18 cellular contexts compared by ENCODE assay signal in genomic region chr7:78601728-78602127, GRCh38.
A peak's percentile ranks its signal among the peaks of the same experiment; 100 is the strongest.
DNase-seq lines count a peak whose midpoint lies in the region; FAIRE-seq and TF ChIP-seq lines count a peak whose summit lies in the region.
"Had no signal": no experiment of that assay in that cellular context is flagged by ENCODE, and none has a peak within 500 bp of the region (broad histone marks: within the 10 kb centered on the region; RNA-seq: fewer than 3 reads in every experiment).

No MANE protein-coding gene starts in this region.

- H3K9ac ChIP-seq in endothelial cell of umbilical vein (replicated peaks; ENCODE audit: extremely low read depth, insufficient read depth, low read length), result no peak overlapping the region
- no peak overlapping the region for H3K9ac ChIP-seq in neural progenitor cell

- H4K20me1 ChIP-seq in endothelial cell of umbilical vein (replicated peaks; ENCODE audit: control insufficient read depth, extremely low read depth, insufficient read depth, low read length), result no peaks in the 10 kb centered on the region
- no peaks in the 10 kb centered on the region for H4K20me1 ChIP-seq in neural progenitor cell (ENCODE audit: low read depth)

- H3K4me2 ChIP-seq in endothelial cell of umbilical vein (ENCODE audit: insufficient read depth, low read length) (no peak overlapping the region), neural progenitor cell (no peak overlapping the region)

- no peaks in the 10 kb centered on the region for H3K36me3 Mint-ChIP-seq in activated CD4-positive, alpha-beta T cell treated with anti-CD3 and anti-CD28 coated beads, Interleukin-2, amount 10 ng/mL, durations not matched to agents 7 days and 5 days (ENCODE audit: low read depth)
- H3K36me3 Mint-ChIP-seq in neural progenitor cell, result no peaks in the 10 kb centered on the region
- H3K36me3 Mint-ChIP-seq: CD14-positive monocyte had no signal

- H3K9me3 ChIP-seq in endothelial cell of umbilical vein (replicated peaks; ENCODE audit: control insufficient read depth, insufficient read depth, low read length) (no peaks in the 10 kb centered on the region), neural progenitor cell (ENCODE audit: low read depth) (no peaks in the 10 kb centered on the region)
- H3K9me3 ChIP-seq: Caco-2 had no signal

- no peaks in the 10 kb centered on the region for H3K79me2 ChIP-seq in endothelial cell of umbilical vein (ENCODE audit: control insufficient read depth, insufficient read depth, low read length)
- H3K79me2 ChIP-seq in neural progenitor cell (ENCODE audit: low read depth), result no peaks in the 10 kb centered on the region

- intact Hi-C loops in endothelial cell of umbilical vein (cut with micrococcal nuclease), result no loop called here

- H3K27ac ChIP-seq in endothelial cell of umbilical vein (ENCODE audit: insufficient read depth, low read depth, low read length), result no peak overlapping the region
- H3K27ac ChIP-seq in neural progenitor cell, result no peak overlapping the region

- BruUV-seq in endothelial cell of umbilical vein (replicated peaks; lab: Mats Ljungman, UMichigan), result no TSS peak

- TF ChIP-seq POLR2A in endothelial cell of umbilical vein (IDR thresholded peaks at IDR 0.05; ENCODE audit: low read depth, low read length), result no peak

- H3K9me1 ChIP-seq in endothelial cell of umbilical vein (replicated peaks; ENCODE audit: control insufficient read depth, extremely low read depth, insufficient read depth, low read length), result no peaks in the 10 kb centered on the region

- H3K27me3 Mint-ChIP-seq in activated CD4-positive, alpha-beta T cell treated with anti-CD3 and anti-CD28 coated beads, Interleukin-2, amount 10 ng/mL, durations not matched to agents 7 days and 5 days, result no peaks in the 10 kb centered on the region
- H3K27me3 Mint-ChIP-seq in neural progenitor cell (ENCODE audit: insufficient read depth, low read depth), result no peaks in the 10 kb centered on the region

- FAIRE-seq in endothelial cell of umbilical vein (lab: Jason Lieb, UNC), result peak; percentile 24
- no peak for FAIRE-seq in urothelium cell line (lab: Jason Lieb, UNC)

- no peaks in the 10 kb centered on the region for H3K4me1 Mint-ChIP-seq in activated CD4-positive, alpha-beta T cell treated with anti-CD3 and anti-CD28 coated beads, Interleukin-2, amount 10 ng/mL, durations not matched to agents 7 days and 5 days
- no peaks in the 10 kb centered on the region for H3K4me1 Mint-ChIP-seq in neural progenitor cell
- H3K4me1 Mint-ChIP-seq: CD14-positive monocyte had no signal

- no peaks in the 10 kb centered on the region for H3K36me3 ChIP-seq in endothelial cell of umbilical vein (ENCODE audit: control insufficient read depth in 2 of 2, extremely low read depth in 1 of 2, insufficient read depth in 2 of 2, low read length in 2 of 2)
- H3K36me3 ChIP-seq in neural progenitor cell, result no peaks in the 10 kb centered on the region

- H3K27ac Mint-ChIP-seq in activated CD4-positive, alpha-beta T cell treated with anti-CD3 and anti-CD28 coated beads, Interleukin-2, amount 10 ng/mL, durations not matched to agents 7 days and 5 days, result no peak overlapping the region
- no peak overlapping the region for H3K27ac Mint-ChIP-seq in neural progenitor cell
- H3K27ac Mint-ChIP-seq: CD14-positive monocyte had no signal

- H3K27me3 ChIP-seq in endothelial cell of umbilical vein (ENCODE audit: control insufficient read depth in 2 of 2, insufficient read depth in 2 of 2, low read length in 2 of 2) (no peaks in the 10 kb centered on the region), neural progenitor cell (no peaks in the 10 kb centered on the region)

- H3K4me3 Mint-ChIP-seq in activated CD4-positive, alpha-beta T cell treated with anti-CD3 and anti-CD28 coated beads, Interleukin-2, amount 10 ng/mL, durations not matched to agents 7 days and 5 days, result no peak overlapping the region
- H3K4me3 Mint-ChIP-seq in neural progenitor cell, result no peak overlapping the region
- H3K4me3 Mint-ChIP-seq: CD14-positive monocyte had no signal

- CTCF ChIA-PET in endothelial cell of umbilical vein (lab: Charles Lee), result interaction anchor here (1.2 kb wide), 1 partner anchor 13 kb away, joined by 3 read pairs; no protein-coding TSS in a partner anchor
- CTCF ChIA-PET in activated CD4-positive, alpha-beta T cell treated with anti-CD3 and anti-CD28 coated beads, Interleukin-2, amount 10 ng/mL, durations not matched to agents 7 days and 5 days (lab: Charles Lee), result no interaction called here

- H2AFZ ChIP-seq in endothelial cell of umbilical vein (ENCODE audit: low read depth, low read length) (no peak overlapping the region), neural progenitor cell (replicated peaks) (no peak overlapping the region)

- H3F3A ChIP-seq in neural progenitor cell (ENCODE audit: low read depth), result no peaks in the 10 kb centered on the region

- dilution Hi-C loops in endothelial cell of umbilical vein (cut with MboI; ENCODE audit: extremely low pct_ligation_motif_present, low sequenced_read_pairs), result no loop called here

- peak; percentile 25 for DNase-seq in A172 (ENCODE audit: low spot score)
- DNase-seq in GM03348 (ENCODE audit: low spot score), result peak; percentile 3
- no peak for DNase-seq in endothelial cell of umbilical vein (ENCODE audit: low read depth, low spot score)
- peak; percentile 52 for DNase-seq in pons (ENCODE audit: low spot score)
- DNase-seq in activated CD4-positive, alpha-beta T cell treated with anti-CD3 and anti-CD28 coated beads, Interleukin-2, amount 10 ng/mL, durations not matched to agents 7 days and 5 days, result no peak
- DNase-seq in urothelium cell line (ENCODE audit: low spot score), result no peak
- no peak for DNase-seq in stimulated activated CD4-positive, alpha-beta T cell treated with anti-CD3 and anti-CD28 coated beads, Interleukin-2, amount 100 ng/mL, for 48 hours
- no peak for DNase-seq in neural progenitor cell (ENCODE audit: low spot score)
- DNase-seq: 8988T, AML-193, Caco-2, MV-4-11, NCI-H1436, NCI-H2029 treated with DMSO at 0.1 percent for 48 hours, NCI-H2171 treated with DMSO at 0.1 percent for 48 hours, NCI-H510A, NCI-H82 had no signal

- no peaks in the 10 kb centered on the region for H3K9me3 Mint-ChIP-seq in activated CD4-positive, alpha-beta T cell treated with anti-CD3 and anti-CD28 coated beads, Interleukin-2, amount 10 ng/mL, durations not matched to agents 7 days and 5 days
- no peaks in the 10 kb centered on the region for H3K9me3 Mint-ChIP-seq in neural progenitor cell

- H3K4me3 ChIP-seq in endothelial cell of umbilical vein (replicated peaks in 1 of 3; ENCODE audit: insufficient read depth in 1 of 3, low read depth in 1 of 3, low read length in 3 of 3) (no peak overlapping the region), neural progenitor cell (no peak overlapping the region)

- H3K4me1 ChIP-seq in endothelial cell of umbilical vein (ENCODE audit: control insufficient read depth, extremely low read depth, insufficient read depth, low read length) (no peaks in the 10 kb centered on the region), neural progenitor cell (no peaks in the 10 kb centered on the region)
- H3K4me1 ChIP-seq: Caco-2 had no signal

- POLR2A ChIA-PET in endothelial cell of umbilical vein (lab: Charles Lee), result no interaction called here
- POLR2A ChIA-PET in activated CD4-positive, alpha-beta T cell treated with anti-CD3 and anti-CD28 coated beads, Interleukin-2, amount 10 ng/mL, durations not matched to agents 7 days and 5 days (lab: Charles Lee), result no interaction called here

- TF ChIP-seq CTCF in endothelial cell of umbilical vein (IDR thresholded peaks at IDR 0.05; ENCODE audit: extremely low read depth in 1 of 2, insufficient read depth in 1 of 2, low read depth in 1 of 2, low read length in 2 of 2) (no peak), neural progenitor cell (IDR thresholded peaks at IDR 0.05) (no peak)

TF ChIP-seq in endothelial cell of umbilical vein, 7 proteins besides CTCF, POLR2A, EP300 and RAD21:
- no peak for TF ChIP-seq GATA2 (IDR thresholded peaks at IDR 0.05; ENCODE audit: insufficient read depth, insufficient read length, low read depth, low read length)
- TF ChIP-seq POLR2AphosphoS5 (IDR thresholded peaks at IDR 0.05; ENCODE audit: insufficient read depth, low read depth, low read length), result no peak
- TF ChIP-seq, protein P1, sequence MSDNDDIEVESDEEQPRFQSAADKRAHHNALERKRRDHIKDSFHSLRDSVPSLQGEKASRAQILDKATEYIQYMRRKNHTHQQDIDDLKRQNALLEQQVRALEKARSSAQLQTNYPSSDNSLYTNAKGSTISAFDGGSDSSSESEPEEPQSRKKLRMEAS (IDR thresholded peaks at IDR 0.05; ENCODE audit: insufficient read depth, insufficient read length), result no peak
- TF ChIP-seq FOS (IDR thresholded peaks at IDR 0.05; ENCODE audit: borderline replicate concordance, insufficient read depth, low read length), result no peak
- no peak for TF ChIP-seq JUN (IDR thresholded peaks at IDR 0.05; ENCODE audit: borderline replicate concordance, insufficient read depth, insufficient read length, low read depth)

Comparison
In these comparisons a context has a peak if more than half of its experiments do, and no peak if none do; other contexts are left out.
1. DNase-seq: peak in A172 (single experiment), GM03348 (single experiment) and pons (single experiment); none in endothelial cell of umbilical vein (single experiment), activated CD4-positive, alpha-beta T cell treated with anti-CD3 and anti-CD28 coated beads, Interleukin-2, amount 10 ng/mL, durations not matched to agents 7 days and 5 days (single experiment), urothelium cell line (single experiment), stimulated activated CD4-positive, alpha-beta T cell treated with anti-CD3 and anti-CD28 coated beads, Interleukin-2, amount 100 ng/mL, for 48 hours (0 of 2) and neural progenitor cell (single experiment).